Comparison of ENCODE assay signal across 27 cellular contexts in genomic region chr3:185351371-185351770, GRCh38. TPM values are rescaled to one million over a fixed set of nuclear protein-coding genes. Genes with fewer than 3 reads are reported as not detected.
DNase-seq lines count a peak whose midpoint lies in the region; ATAC-seq, FAIRE-seq and TF ChIP-seq lines count a peak whose summit lies in the region.
"Had no signal": no experiment of that assay in that cellular context is flagged by ENCODE, and none has a peak within 500 bp of the region (broad histone marks: within the 10 kb centered on the region; RNA-seq: fewer than 3 reads in every experiment).

No MANE protein-coding gene starts in this region.

- H3K27ac Mint-ChIP-seq in astrocyte (ENCODE audit: unreplicated experiment) (peak overlapping the region; percentile 59), glutamatergic neuron (ENCODE audit: unreplicated experiment) (peak overlapping the region; percentile 99), WTC11 (no peak overlapping the region)
- H3K27ac Mint-ChIP-seq: activated CD4-positive, alpha-beta memory T cell treated with anti-CD3 and anti-CD28 coated beads, Interleukin-2, amount 10 ng/mL, durations not matched to agents 7 days and 5 days; activated naive CD8-positive, alpha-beta T cell treated with anti-CD3 and anti-CD28 coated beads for 36 hours; H9; natural killer cell; stimulated activated naive CD8-positive, alpha-beta T cell treated with anti-CD3 and anti-CD28 coated beads, Interleukin-15, amount 100 ng/mL, for 72 hours had no signal

- H3K9me3 Mint-ChIP-seq in astrocyte (ENCODE audit: unreplicated experiment) (no peaks in the 10 kb centered on the region), glutamatergic neuron (ENCODE audit: unreplicated experiment) (no peaks in the 10 kb centered on the region), WTC11 (peaks cover 6% of the 10 kb centered on the region)
- H3K9me3 Mint-ChIP-seq: activated CD4-positive, alpha-beta memory T cell treated with anti-CD3 and anti-CD28 coated beads, Interleukin-2, amount 10 ng/mL, durations not matched to agents 7 days and 5 days; activated naive CD8-positive, alpha-beta T cell treated with anti-CD3 and anti-CD28 coated beads for 36 hours; H9; natural killer cell had no signal

- peaks cover 11% of the 10 kb centered on the region; the same call in 1 of the 3 replicates for H3K4me1 ChIP-seq in A549
- H3K4me1 ChIP-seq in HCT116 (ENCODE audit: control insufficient read depth in 1 of 2, insufficient read depth in 2 of 2, low read length in 2 of 2), result peaks cover 0 to 17% of the 10 kb centered on the region in 2 experiments; a peak in 2 of 4 replicates
- H3K4me1 ChIP-seq in astrocyte (ENCODE audit: insufficient read depth, low read length), result peaks cover 3% of the 10 kb centered on the region
- H3K4me1 ChIP-seq in upper lobe of left lung, result peaks cover 0 to 5% (median 0%) of the 10 kb centered on the region in 4 donors
- H3K4me1 ChIP-seq: ascending aorta, gastroesophageal sphincter, tibial artery had no signal

- H3K79me2 ChIP-seq in HCT116 (ENCODE audit: insufficient read depth, low read length), result no peaks in the 10 kb centered on the region
- H3K79me2 ChIP-seq in astrocyte (ENCODE audit: insufficient read depth, low read length), result no peaks in the 10 kb centered on the region

- DNase-seq in A549 (ENCODE audit: low read depth in 1 of 2, low spot score in 1 of 2) (no peak), HCT116 (ENCODE audit: low read depth, low spot score) (no peak), astrocyte (ENCODE audit: low read depth) (peak; percentile 66), glutamatergic neuron (no peak), WTC11 (ENCODE audit: low spot score) (no peak), cerebellum (ENCODE audit: low spot score) (no peak), NCI-H1105 treated with DMSO at 0.1 percent for 48 hours (lab: John Stamatoyannopoulos, UW) (no peak), upper lobe of left lung (no peak)
- DNase-seq: activated CD4-positive, alpha-beta memory T cell treated with anti-CD3 and anti-CD28 coated beads, Interleukin-2, amount 10 ng/mL, durations not matched to agents 7 days and 5 days; activated naive CD8-positive, alpha-beta T cell treated with anti-CD3 and anti-CD28 coated beads for 36 hours; BE2C; DMS53; H9; midbrain; MM.1S; natural killer cell; NCI-H1436; NCI-H446; SIG-M5; stimulated activated CD4-positive, alpha-beta T cell treated with anti-CD3 and anti-CD28 coated beads, Interleukin-12 subunit alpha, Interleukin-12 subunit beta, amount 100 ng/mL, for 4 hours; stimulated activated naive CD8-positive, alpha-beta T cell treated with anti-CD3 and anti-CD28 coated beads, Interleukin-15, amount 100 ng/mL, for 72 hours; tibial artery had no signal

- H3K27ac ChIP-seq in A549, result peak overlapping the region; percentile 8 to 74; a peak in 5 of 6 replicates
- H3K27ac ChIP-seq in HCT116 (ENCODE audit: low read depth, low read length), result no peak overlapping the region
- peak overlapping the region; percentile 59 for H3K27ac ChIP-seq in astrocyte (ENCODE audit: low read depth, low read length)
- no peak overlapping the region for H3K27ac ChIP-seq in upper lobe of left lung
- H3K27ac ChIP-seq: ascending aorta, gastroesophageal sphincter, tibial artery had no signal

- no peaks in the 10 kb centered on the region for H3K36me3 ChIP-seq in HCT116 (ENCODE audit: control insufficient read depth in 1 of 2, insufficient read depth in 2 of 2, low read length in 2 of 2)
- H3K36me3 ChIP-seq in astrocyte (ENCODE audit: insufficient read depth, low read length), result no peaks in the 10 kb centered on the region
- H3K36me3 ChIP-seq in upper lobe of left lung, result no peaks in the 10 kb centered on the region
- H3K36me3 ChIP-seq: ascending aorta, BE2C, gastroesophageal sphincter, tibial artery had no signal

- CTCF ChIA-PET in A549 (lab: Yijun Ruan, JAX), result no interaction called here
- CTCF ChIA-PET in HCT116 (lab: Charles Lee), result no interaction called here
- CTCF ChIA-PET in WTC11 (lab: Charles Lee), result no interaction called here

- POLR2A ChIA-PET in A549 (lab: Yijun Ruan, JAX), result no interaction called here
- POLR2A ChIA-PET in HCT116 (lab: Charles Lee), result no interaction called here
- POLR2A ChIA-PET in WTC11 (lab: Charles Lee), result no interaction called here

- H3K36me3 Mint-ChIP-seq in astrocyte (ENCODE audit: low read depth, unreplicated experiment) (no peaks in the 10 kb centered on the region), glutamatergic neuron (ENCODE audit: unreplicated experiment) (peaks cover 8% of the 10 kb centered on the region), WTC11 (no peaks in the 10 kb centered on the region)
- H3K36me3 Mint-ChIP-seq: activated naive CD8-positive, alpha-beta T cell treated with anti-CD3 and anti-CD28 coated beads for 36 hours; natural killer cell had no signal

- no peak for TF ChIP-seq CTCF in A549 (IDR thresholded peaks at IDR 0.05)
- TF ChIP-seq CTCF in HCT116 (IDR thresholded peaks at IDR 0.05 in 2 of 3, conservative IDR thresholded peaks at IDR 0.05 in 1 of 3; ENCODE audit: borderline replicate concordance in 1 of 3, insufficient read depth in 1 of 3, low read depth in 2 of 3, low read length in 2 of 3), result no peak
- no peak for TF ChIP-seq CTCF in astrocyte (IDR thresholded peaks at IDR 0.05; ENCODE audit: insufficient read depth, low read depth, low read length)
- no peak for TF ChIP-seq CTCF in glutamatergic neuron (IDR thresholded peaks at IDR 0.05; ENCODE audit: partially characterized antibody, unreplicated experiment)
- TF ChIP-seq CTCF in WTC11 (IDR thresholded peaks at IDR 0.05), result no peak
- no peak for TF ChIP-seq CTCF in upper lobe of left lung (IDR thresholded peaks at IDR 0.05)

- H3K4me3 Mint-ChIP-seq in astrocyte (ENCODE audit: unreplicated experiment) (no peak overlapping the region), glutamatergic neuron (ENCODE audit: unreplicated experiment) (peak overlapping the region; percentile 26), WTC11 (no peak overlapping the region)
- H3K4me3 Mint-ChIP-seq: activated CD4-positive, alpha-beta memory T cell treated with anti-CD3 and anti-CD28 coated beads, Interleukin-2, amount 10 ng/mL, durations not matched to agents 7 days and 5 days; activated naive CD8-positive, alpha-beta T cell treated with anti-CD3 and anti-CD28 coated beads for 36 hours; H9; natural killer cell; stimulated activated naive CD8-positive, alpha-beta T cell treated with anti-CD3 and anti-CD28 coated beads, Interleukin-15, amount 100 ng/mL, for 72 hours had no signal

- ATAC-seq in A549 (no peak), HCT116 (no peak), WTC11 (no peak), upper lobe of left lung (ENCODE audit: low FRiP score in 2 of 2) (no peak)
- ATAC-seq: activated CD4-positive, CD25-positive, alpha-beta regulatory T cell treated with anti-CD3 and anti-CD28 coated beads, Interleukin-2, amount 50 U/mL, for 24 hours; gastroesophageal sphincter; K562; natural killer cell; stimulated activated naive CD8-positive, alpha-beta T cell treated with anti-CD3 and anti-CD28 coated beads, Interleukin-15, amount 100 ng/mL, for 72 hours had no signal

- no peak for TF ChIP-seq RAD21 in A549 (conservative IDR thresholded peaks at IDR 0.05 in 1 of 2, IDR thresholded peaks at IDR 0.05 in 1 of 2)
- no peak for TF ChIP-seq RAD21 in HCT116 (IDR thresholded peaks at IDR 0.05; ENCODE audit: low read depth)

- RAD21 ChIA-PET in HCT116 (lab: Charles Lee; ENCODE audit: low non-redundant PET in 1 of 2, low total read pairs in 2 of 2, uncharacterized antibody in 2 of 2, unreplicated experiment in 2 of 2), result no interaction called here

- H3K9me3 ChIP-seq in A549 (no peaks in the 10 kb centered on the region), HCT116 (ENCODE audit: control insufficient read depth in 1 of 2, insufficient read depth in 1 of 2, low read depth in 1 of 2, low read length in 2 of 2) (no peaks in the 10 kb centered on the region), astrocyte (ENCODE audit: insufficient read depth, low read depth, low read length) (no peaks in the 10 kb centered on the region), upper lobe of left lung (no peaks in the 10 kb centered on the region)
- H3K9me3 ChIP-seq: ascending aorta, BE2C, gastroesophageal sphincter, tibial artery had no signal

- H3K27me3 Mint-ChIP-seq in astrocyte (ENCODE audit: low read depth, unreplicated experiment) (peaks cover 2% of the 10 kb centered on the region), glutamatergic neuron (ENCODE audit: unreplicated experiment) (peaks cover 10% of the 10 kb centered on the region), WTC11 (ENCODE audit: low read depth) (peaks cover 60% of the 10 kb centered on the region)

- H2AFZ ChIP-seq in HCT116 (ENCODE audit: low read depth, low read length, poor library complexity, severe bottlenecking), result no peak overlapping the region
- no peak overlapping the region for H2AFZ ChIP-seq in astrocyte (ENCODE audit: low read depth, low read length)

- H3K4me2 ChIP-seq in A549, result peak overlapping the region; percentile 28; the same call in 2 of the 3 replicates
- H3K4me2 ChIP-seq in HCT116 (ENCODE audit: low read length), result peak overlapping the region; percentile 29; the same call in 1 of the 2 replicates
- H3K4me2 ChIP-seq in astrocyte (ENCODE audit: low read length), result peak overlapping the region; percentile 38

- H3K27me3 ChIP-seq in HCT116 (ENCODE audit: insufficient read depth, low read length), result no peaks in the 10 kb centered on the region
- H3K27me3 ChIP-seq in astrocyte (ENCODE audit: insufficient read depth, low read length), result no peaks in the 10 kb centered on the region
- H3K27me3 ChIP-seq in upper lobe of left lung, result no peaks in the 10 kb centered on the region
- H3K27me3 ChIP-seq: ascending aorta, BE2C, gastroesophageal sphincter, tibial artery had no signal

- H3K9me2 ChIP-seq in HCT116 (ENCODE audit: insufficient read depth), result no peaks in the 10 kb centered on the region

- no peaks in the 10 kb centered on the region for H4K20me1 ChIP-seq in HCT116 (ENCODE audit: insufficient read depth)
- no peaks in the 10 kb centered on the region for H4K20me1 ChIP-seq in astrocyte (ENCODE audit: insufficient read depth, low read length)

- H3K4me3 ChIP-seq in A549, result no peak overlapping the region
- H3K4me3 ChIP-seq in HCT116 (replicated peaks in 1 of 2; ENCODE audit: low read depth in 1 of 2, low read length in 2 of 2), result no peak overlapping the region
- no peak overlapping the region for H3K4me3 ChIP-seq in astrocyte (ENCODE audit: insufficient read depth, low read depth, low read length)
- no peak overlapping the region for H3K4me3 ChIP-seq in upper lobe of left lung
- H3K4me3 ChIP-seq: ascending aorta, gastroesophageal sphincter, K562, tibial artery had no signal

- peaks cover 9% of the 10 kb centered on the region for H3K4me1 Mint-ChIP-seq in astrocyte (ENCODE audit: low read depth, unreplicated experiment)
- peaks cover 18% of the 10 kb centered on the region for H3K4me1 Mint-ChIP-seq in glutamatergic neuron (ENCODE audit: low read depth, unreplicated experiment)
- no peaks in the 10 kb centered on the region for H3K4me1 Mint-ChIP-seq in WTC11
- H3K4me1 Mint-ChIP-seq: activated CD4-positive, alpha-beta memory T cell treated with anti-CD3 and anti-CD28 coated beads, Interleukin-2, amount 10 ng/mL, durations not matched to agents 7 days and 5 days; activated naive CD8-positive, alpha-beta T cell treated with anti-CD3 and anti-CD28 coated beads for 36 hours; H9; natural killer cell; stimulated activated naive CD8-positive, alpha-beta T cell treated with anti-CD3 and anti-CD28 coated beads, Interleukin-15, amount 100 ng/mL, for 72 hours had no signal

- intact Hi-C loops in HCT116 (cut with micrococcal nuclease), result loop anchor here (5.0 kb wide), 2 partner anchors 206 to 226 kb away; no protein-coding TSS in a partner anchor

- FAIRE-seq in A549 (lab: Jason Lieb, UNC) (no peak), astrocyte (lab: Jason Lieb, UNC) (no peak)
- FAIRE-seq: endothelial cell of umbilical vein, K562 had no signal

- TF ChIP-seq EP300 in A549 (IDR thresholded peaks at IDR 0.05) (no peak), upper lobe of left lung (IDR thresholded peaks at IDR 0.05) (no peak)

- WGBS in A549 (ENCODE audit: missing lambda C conversion rate), result 48% methylated on average over 2 of the region's 2 CpGs
- 89 to 90% methylated on average over 2 of the region's 2 CpGs for WGBS in upper lobe of left lung, 2 donors

- H3K9ac ChIP-seq in HCT116 (ENCODE audit: low read length) (no peak overlapping the region), astrocyte (ENCODE audit: low read length) (peak overlapping the region; percentile 7)

- BruUV-seq in HCT116 (replicated peaks; lab: Mats Ljungman, UMichigan), result no TSS peak

- TF ChIP-seq POLR2A in A549 (IDR thresholded peaks at IDR 0.05; ENCODE audit: low read length) (no peak), HCT116 (IDR thresholded peaks at IDR 0.05; ENCODE audit: borderline replicate concordance, extremely low read depth, insufficient read depth, insufficient read length) (no peak), upper lobe of left lung (IDR thresholded peaks at IDR 0.05) (no peak)

RNA-seq across cellular contexts. Expression of gene MAP3K13, which starts 11.6 kb away (rescaled TPM):
- polyA plus RNA-seq in A549 (2011; rRNA removed) (19.9 and 23.2 TPM in 2 replicates), A549 (2017; fragmentation: RNase III; extraction: RNeasy Plus Mini Kit Qiagen cat#74134 plus additional on column Dnase treatment) (15.8 to 16.3 TPM (median 15.9 TPM) in 3 replicates)
- 6.5 and 6.9 TPM in 2 replicates for polyA plus RNA-seq in A549 (2012; cell fraction: cytosol; rRNA removed)
- 1.4 and 2.1 TPM in 2 replicates for polyA plus RNA-seq in A549 (2012; cell fraction: nucleus; rRNA removed)
- 14.9 and 16.2 TPM in 2 replicates for polyA minus RNA-seq in A549 (2011; rRNA and poly(A)+ RNA removed)
- total RNA-seq in HCT116 (2021; ENCODE audit: unreplicated experiment) (21.0 TPM), astrocyte (21.6 and 22.2 TPM in 2 replicates), glutamatergic neuron (ENCODE audit: unreplicated experiment) (110 TPM), WTC11 (2021) (9.1 to 9.8 TPM (median 9.5 TPM) in 3 replicates), cerebellum (48.9 TPM), upper lobe of left lung (10 to 100 TPM; 25.3 to 41.4 (median 31.2) TPM)
- polyA plus RNA-seq in HCT116 (2012), result 8.3 and 11.5 TPM in 2 replicates

Comparison
In these comparisons a context has a peak if more than half of its experiments do, and no peak if none do; other contexts are left out.
1. H3K27ac ChIP-seq: peak in A549 (2 of 2) and astrocyte (single experiment); none in HCT116 (single experiment) and upper lobe of left lung (0 of 4).
2. Peak in every context shown above with its lines, with median percentiles within 50 percentile points of each other: H3K4me2 ChIP-seq.